21 cellular contexts compared by ENCODE assay signal in the genomic region with DNA sequence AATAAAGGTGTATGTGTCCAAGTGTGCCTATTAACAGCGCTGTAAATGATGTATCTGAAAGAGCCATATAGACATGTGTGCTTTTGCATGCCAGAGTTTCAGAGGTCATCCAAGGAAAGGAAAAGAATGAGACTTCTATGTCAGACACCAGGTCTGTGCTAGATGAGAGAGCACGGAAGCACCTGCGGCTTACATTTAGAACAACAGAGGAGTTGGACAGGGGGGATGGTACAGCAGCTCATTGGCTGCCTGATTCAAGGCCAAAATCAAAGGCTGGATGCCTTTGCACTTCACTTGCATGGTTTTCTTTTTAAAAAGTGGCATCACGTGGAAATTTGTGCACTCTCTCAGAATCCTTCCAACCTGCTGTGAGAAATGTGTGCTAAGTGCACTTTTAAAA. TPM values are rescaled to one million over a fixed set of nuclear protein-coding genes. Genes with fewer than 3 reads are reported as not detected.
A peak's percentile ranks its signal among the peaks of the same experiment; 100 is the strongest.
DNase-seq lines count a peak whose midpoint lies in the region; ATAC-seq lines count a peak whose summit lies in the region.
"Had no signal": no experiment of that assay in that cellular context is flagged by ENCODE, and none has a peak within 500 bp of the region (broad histone marks: within the 10 kb centered on the region; RNA-seq: fewer than 3 reads in every experiment).

No MANE protein-coding gene starts in this region.

- H3K4me1 ChIP-seq in BLaER1 (peaks cover 32% of the 10 kb centered on the region), GM23248 (ENCODE audit: insufficient read depth) (0 out of 2 replicates have a peak, but pooled peaks cover 3% of the 10 kb centered on the region)
- peaks cover 12 to 37% (median 31%) of the 10 kb centered on the region in 10 experiments for H3K4me1 ChIP-seq in BLaER1 treated with 17β-estradiol and CSF1 and Interleukin-3, amounts not matched to agents 10 nM and 100 nM
- H3K4me1 ChIP-seq: HAP-1 had no signal

- H3K27me3 Mint-ChIP-seq in activated CD4-positive, alpha-beta T cell treated with anti-CD3 and anti-CD28 coated beads for 36 hours, result peaks cover 7% of the 10 kb centered on the region

- H3K27me3 ChIP-seq in BLaER1 (0 out of 2 replicates have a peak, but pooled peaks cover 2% of the 10 kb centered on the region), GM23248 (replicated peaks; ENCODE audit: insufficient read depth) (no peaks in the 10 kb centered on the region; the same call in 1 of the 2 replicates)
- no peaks in the 10 kb centered on the region for H3K27me3 ChIP-seq in BLaER1 treated with 17β-estradiol and CSF1 and Interleukin-3, amounts not matched to agents 10 nM and 100 nM

- H4K20me1 ChIP-seq in BLaER1 (no peaks in the 10 kb centered on the region), GM23248 (ENCODE audit: insufficient read depth) (no peaks in the 10 kb centered on the region)
- H4K20me1 ChIP-seq in BLaER1 treated with 17β-estradiol and CSF1 and Interleukin-3, amounts not matched to agents 10 nM and 100 nM, result no peaks in the 10 kb centered on the region

- POLR2A ChIA-PET in activated CD4-positive, alpha-beta T cell treated with anti-CD3 and anti-CD28 coated beads for 36 hours (lab: Charles Lee), result interaction anchor here (0.7 kb wide), 1 partner anchor 220 kb away, joined by 4 read pairs; no protein-coding TSS in a partner anchor

- H3K4me2 ChIP-seq in BLaER1 (peak overlapping the region; percentile 77), GM23248 (ENCODE audit: unreplicated experiment) (no peak overlapping the region)
- peak overlapping the region in 8 of 11 experiments; percentile 2 to 81 (median 70); a peak in 13 of 22 replicates for H3K4me2 ChIP-seq in BLaER1 treated with 17β-estradiol and CSF1 and Interleukin-3, amounts not matched to agents 10 nM and 100 nM

- H3K9me2 ChIP-seq in GM23248 (ENCODE audit: insufficient read depth), result no peaks in the 10 kb centered on the region

- DNase-seq in RPMI8226 (peak; percentile 16), GM23248 (no peak)
- DNase-seq in activated CD4-positive, alpha-beta T cell treated with anti-CD3 and anti-CD28 coated beads for 36 hours, result no peak
- DNase-seq: CD8-positive, alpha-beta memory T cell; DMS 273 treated with DMSO at 0.1 percent for 48 hours; DMS79; EL; GDM1; GOT3; HFFc6 had no signal

- intact Hi-C loops in activated CD4-positive, alpha-beta T cell treated with anti-CD3 and anti-CD28 coated beads for 36 hours (cut with DNase I, micrococcal nuclease), result no loop called here

- no peak overlapping the region for H3K4me3 ChIP-seq in BLaER1
- no peak overlapping the region for H3K4me3 ChIP-seq in BLaER1 treated with 17β-estradiol and CSF1 and Interleukin-3, amounts not matched to agents 10 nM and 100 nM
- H3K4me3 ChIP-seq in GM23248, result no peak overlapping the region
- H3K4me3 ChIP-seq: GM12878, HAP-1 had no signal

- H3K9me3 ChIP-seq in BLaER1, result no peaks in the 10 kb centered on the region
- peaks cover 0 to 6% (median 0%) of the 10 kb centered on the region in 11 experiments; a peak in 1 of 22 replicates for H3K9me3 ChIP-seq in BLaER1 treated with 17β-estradiol and CSF1 and Interleukin-3, amounts not matched to agents 10 nM and 100 nM (replicated peaks in 1 of 11)
- no peaks in the 10 kb centered on the region for H3K9me3 ChIP-seq in KOPT-K1 (ENCODE audit: insufficient read depth, low read length, poor library complexity, severe bottlenecking)
- H3K9me3 ChIP-seq in GM23248 (ENCODE audit: low read depth), result no peaks in the 10 kb centered on the region
- H3K9me3 ChIP-seq: HAP-1 had no signal

- H3K79me2 ChIP-seq in GM23248 (ENCODE audit: insufficient read depth), result no peaks in the 10 kb centered on the region

- CTCF ChIA-PET in activated CD4-positive, alpha-beta T cell treated with anti-CD3 and anti-CD28 coated beads for 36 hours (lab: Charles Lee), result no interaction called here

- in situ Hi-C loops in GM23248 (cut with MboI), result no loop called here

- WGBS in GM23248 (ENCODE audit: low coverage in 1 of 2, low lambda C conversion rate in 2 of 2, missing lambda C conversion rate in 2 of 2), 2 experiments, result 74 to 76% methylated on average over 4 of the region's 4 CpGs

- H3K27ac Mint-ChIP-seq in activated CD4-positive, alpha-beta T cell treated with anti-CD3 and anti-CD28 coated beads for 36 hours, result no peak overlapping the region
- H3K27ac Mint-ChIP-seq: CD4-positive, alpha-beta T cell; HFFc6 had no signal

- ATAC-seq in activated CD4-positive, alpha-beta T cell treated with anti-CD3 and anti-CD28 coated beads for 36 hours, result no peak
- ATAC-seq in GM21367 (IDR thresholded peaks at IDR 0.05; ENCODE audit: unreplicated experiment), result no peak
- no peak for ATAC-seq in HG03460 (IDR thresholded peaks at IDR 0.05; ENCODE audit: unreplicated experiment)
- ATAC-seq: GM12878 had no signal

- no peak overlapping the region for H2AFZ ChIP-seq in GM23248

- H3K36me3 Mint-ChIP-seq in activated CD4-positive, alpha-beta T cell treated with anti-CD3 and anti-CD28 coated beads for 36 hours (ENCODE audit: low read depth), result no peaks in the 10 kb centered on the region
- H3K36me3 Mint-ChIP-seq: CD14-positive monocyte; CD8-positive, alpha-beta memory T cell had no signal

- no peak overlapping the region for H3K9ac ChIP-seq in BLaER1
- no peak overlapping the region for H3K9ac ChIP-seq in BLaER1 treated with 17β-estradiol and CSF1 and Interleukin-3, amounts not matched to agents 10 nM and 100 nM
- no peak overlapping the region for H3K9ac ChIP-seq in GM23248

- H3K36me3 ChIP-seq in BLaER1 (no peaks in the 10 kb centered on the region), KOPT-K1 (ENCODE audit: insufficient read depth, low read length) (no peaks in the 10 kb centered on the region), GM23248 (ENCODE audit: low read depth) (no peaks in the 10 kb centered on the region)
- H3K36me3 ChIP-seq in BLaER1 treated with 17β-estradiol and CSF1 and Interleukin-3, amounts not matched to agents 10 nM and 100 nM, result no peaks in the 10 kb centered on the region
- H3K36me3 ChIP-seq: HAP-1 had no signal

- H3K27ac ChIP-seq in BLaER1 (no peak overlapping the region), KOPT-K1 (ENCODE audit: low read depth, low read length, poor library complexity, severe bottlenecking) (peak overlapping the region; percentile 57), GM23248 (no peak overlapping the region)
- no peak overlapping the region for H3K27ac ChIP-seq in BLaER1 treated with 17β-estradiol and CSF1 and Interleukin-3, amounts not matched to agents 10 nM and 100 nM

- H3F3A ChIP-seq in GM23248 (ENCODE audit: insufficient read depth), result no peaks in the 10 kb centered on the region

- H3K4me3 Mint-ChIP-seq in activated CD4-positive, alpha-beta T cell treated with anti-CD3 and anti-CD28 coated beads for 36 hours, result no peak overlapping the region
- H3K4me3 Mint-ChIP-seq: CD14-positive monocyte; CD4-positive, alpha-beta T cell; CD8-positive, alpha-beta memory T cell; HFFc6 had no signal

- no peaks in the 10 kb centered on the region for H3K9me3 Mint-ChIP-seq in activated CD4-positive, alpha-beta T cell treated with anti-CD3 and anti-CD28 coated beads for 36 hours (ENCODE audit: low read depth)
- H3K9me3 Mint-ChIP-seq: CD4-positive, alpha-beta T cell; CD8-positive, alpha-beta memory T cell; HFFc6 had no signal

- H3K4me1 Mint-ChIP-seq in activated CD4-positive, alpha-beta T cell treated with anti-CD3 and anti-CD28 coated beads for 36 hours, result no peaks in the 10 kb centered on the region
- H3K4me1 Mint-ChIP-seq: CD14-positive monocyte; CD8-positive, alpha-beta memory T cell had no signal

RNA-seq across cellular contexts. Expression of a gene that starts 32.8 kb away (rescaled TPM):
- not detected for total RNA-seq in activated CD4-positive, alpha-beta T cell treated with anti-CD3 and anti-CD28 coated beads for 36 hours
- not detected in 2 replicates for total RNA-seq in GM23248 (2014; rRNA removed; shearing (Covaris generic))
- not detected in 2 replicates for polyA plus RNA-seq in GM23248 (2016; fragmentation: Nextera tagmentation; extraction: Ambion mirVana)
- total RNA-seq: A172; CD4-positive, alpha-beta T cell; CD8-positive, alpha-beta memory T cell; HFFc6 had no signal
- polyA plus RNA-seq: BJ; CD14-positive monocyte; CD8-positive, alpha-beta memory T cell had no signal
